Comparison of ENCODE assay signal across 16 cellular contexts in genomic region chr6:167116109-167116837, GRCh38. TPM values are rescaled to one million over a fixed set of nuclear protein-coding genes. Genes with fewer than 3 reads are reported as not detected.
DNase-seq lines count a peak whose midpoint lies in the region; ATAC-seq, FAIRE-seq and TF ChIP-seq lines count a peak whose summit lies in the region.
"Had no signal": no experiment of that assay in that cellular context is flagged by ENCODE, and none has a peak within 500 bp of the region (broad histone marks: within the 10 kb centered on the region; RNA-seq: fewer than 3 reads in every experiment).

No MANE protein-coding gene starts in this region.

- H3K4me1 ChIP-seq in kidney (ENCODE audit: control insufficient read depth in 1 of 2, insufficient read depth in 1 of 2, low read depth in 1 of 2, low read length in 2 of 2) (peaks cover 0 to 2% of the 10 kb centered on the region in 2 donors), stomach (peaks cover 0 to 12% (median 8%) of the 10 kb centered on the region in 4 donors), Caco-2 (no peaks in the 10 kb centered on the region; the same call in 1 of the 2 replicates)

- no peaks in the 10 kb centered on the region for H3K27me3 Mint-ChIP-seq in activated T-helper 17 cell treated with anti-CD3 and anti-CD28 coated beads, Interleukin-2, amount 50 U/mL, for 72 hours
- peaks cover 12% of the 10 kb centered on the region for H3K27me3 Mint-ChIP-seq in Caco-2 (ENCODE audit: insufficient read depth, unreplicated experiment)

- intact Hi-C loops in kidney (cut with DNase I) (no loop called here), stomach (cut with DNase I; ENCODE audit: low total_unique reads) (no loop called here), head of caudate nucleus (cut with DNase I) (no loop called here), Caco-2 (cut with micrococcal nuclease; ENCODE audit: unreplicated experiment) (no loop called here)

- H3K4me1 Mint-ChIP-seq in activated T-helper 17 cell treated with anti-CD3 and anti-CD28 coated beads, Interleukin-2, amount 50 U/mL, for 72 hours, result peaks cover 57% of the 10 kb centered on the region
- H3K4me1 Mint-ChIP-seq in Caco-2 (ENCODE audit: low read depth, unreplicated experiment), result no peaks in the 10 kb centered on the region

- H3K27ac Mint-ChIP-seq in activated T-helper 17 cell treated with anti-CD3 and anti-CD28 coated beads, Interleukin-2, amount 50 U/mL, for 72 hours, result peak overlapping the region; percentile 95
- no peak overlapping the region for H3K27ac Mint-ChIP-seq in Caco-2 (ENCODE audit: unreplicated experiment)

- peaks cover 98% of the 10 kb centered on the region for H3K36me3 Mint-ChIP-seq in activated T-helper 17 cell treated with anti-CD3 and anti-CD28 coated beads, Interleukin-2, amount 50 U/mL, for 72 hours (ENCODE audit: low read depth)
- H3K36me3 Mint-ChIP-seq in Caco-2 (ENCODE audit: insufficient read depth, unreplicated experiment), result no peaks in the 10 kb centered on the region

- H3K9ac ChIP-seq in kidney (ENCODE audit: low read length in 2 of 2), result no peak overlapping the region

- no peak overlapping the region for H3K27ac ChIP-seq in kidney (ENCODE audit: low read depth in 2 of 2, low read length in 2 of 2)
- H3K27ac ChIP-seq in stomach, result peak overlapping the region in 1 of 5 donors; percentile 60

- TF ChIP-seq EP300 in stomach (IDR thresholded peaks at IDR 0.05), result no peak

- H3K4me3 Mint-ChIP-seq in activated T-helper 17 cell treated with anti-CD3 and anti-CD28 coated beads, Interleukin-2, amount 50 U/mL, for 72 hours, result peak overlapping the region; percentile 92
- no peak overlapping the region for H3K4me3 Mint-ChIP-seq in Caco-2 (ENCODE audit: unreplicated experiment)

- ATAC-seq in activated T-helper 17 cell treated with anti-CD3 and anti-CD28 coated beads, Interleukin-2, amount 50 U/mL, for 72 hours (replicated peaks), result no peak
- ATAC-seq: right cardiac atrium had no signal

- H3K9me3 ChIP-seq in kidney (ENCODE audit: control insufficient read depth in 1 of 2, low read length in 2 of 2) (no peaks in the 10 kb centered on the region), stomach (no peaks in the 10 kb centered on the region), Caco-2 (no peaks in the 10 kb centered on the region)

- POLR2A ChIA-PET in Caco-2 (lab: Charles Lee), result no interaction called here

- WGBS in stomach, 5 donors, result 44 to 58% (median 54%) methylated on average over 25 of the region's 25 CpGs

- CTCF ChIA-PET in Caco-2 (lab: Charles Lee), result no interaction called here

- FAIRE-seq in kidney (lab: Jason Lieb, UNC), result no peak
- FAIRE-seq: A204.1 had no signal

- no peak overlapping the region for H3K4me3 ChIP-seq in kidney (ENCODE audit: low read length in 2 of 2)
- peak overlapping the region in 3 of 4 donors; percentile 1 to 11 (median 6) for H3K4me3 ChIP-seq in stomach
- no peak overlapping the region for H3K4me3 ChIP-seq in Caco-2 (ENCODE audit: low read depth, low read length)

- BruUV-seq in Caco-2 (replicated peaks; lab: Mats Ljungman, UMichigan), result no TSS peak

- no peak for TF ChIP-seq POLR2A in stomach (IDR thresholded peaks at IDR 0.05)

- H3K36me3 ChIP-seq in kidney (ENCODE audit: control insufficient read depth in 1 of 2, insufficient read depth in 2 of 2, low read length in 2 of 2) (no peaks in the 10 kb centered on the region), stomach (no peaks in the 10 kb centered on the region), Caco-2 (ENCODE audit: control insufficient read depth, insufficient read depth, low read length) (no peaks in the 10 kb centered on the region)

- no peaks in the 10 kb centered on the region for H3K9me3 Mint-ChIP-seq in activated T-helper 17 cell treated with anti-CD3 and anti-CD28 coated beads, Interleukin-2, amount 50 U/mL, for 72 hours
- no peaks in the 10 kb centered on the region for H3K9me3 Mint-ChIP-seq in Caco-2 (ENCODE audit: unreplicated experiment)

- TF ChIP-seq CTCF in kidney (IDR thresholded peaks at IDR 0.05; ENCODE audit: borderline replicate concordance, extremely low read depth, insufficient read depth) (no peak), stomach (IDR thresholded peaks at IDR 0.05) (no peak), Caco-2 (IDR thresholded peaks at IDR 0.05; ENCODE audit: insufficient read depth in 1 of 2, low read depth in 1 of 2, low read length in 1 of 2, severe bottlenecking in 1 of 2, unreplicated experiment in 1 of 2) (no peak)

- DNase-seq in NCI-H1105 treated with DMSO at 0.1 percent for 48 hours (lab: John Stamatoyannopoulos, UW) (peak; percentile 6), NCI-H1105 (lab: John Stamatoyannopoulos, UW) (no peak), kidney (peak; percentile 66), stomach (no peak), head of caudate nucleus (no peak), Caco-2 (no peak), SKM-1 treated with dmso at 0.1 percent for 144 hours (lab: John Stamatoyannopoulos, UW; ENCODE audit: unreplicated experiment) (no peak)
- DNase-seq: activated effector memory CD4-positive, alpha-beta T cell treated with anti-CD3 and anti-CD28 coated beads, Interleukin-2, amount 50 U/mL, for 16 hours; cerebellar nuclear complex; GDM1; NCI-H187 treated with DMSO at 0.1 percent for 48 hours; right cardiac atrium had no signal

- peaks cover 0 to 20% (median 0%) of the 10 kb centered on the region in 3 donors for H3K27me3 ChIP-seq in stomach
- H3K27me3 ChIP-seq in Caco-2 (replicated peaks; ENCODE audit: control insufficient read depth, insufficient read depth, low read length), result no peaks in the 10 kb centered on the region

RNA-seq across cellular contexts. Expression of gene CCR6, which starts 6.6 kb away (rescaled TPM):
- total RNA-seq in activated T-helper 17 cell treated with anti-CD3 and anti-CD28 coated beads, Interleukin-2, amount 50 U/mL, for 72 hours, result 10 to 100 TPM; 31.5 to 55.7 TPM
- total RNA-seq in kidney (0.54 TPM), stomach (under 1 TPM in 1 of 5 donors, not detected in 4; 0.92 TPM), Caco-2 (2022) (not detected in 2 replicates)
- polyA plus RNA-seq in kidney (ENCODE audit: insufficient read depth, low read depth, low replicate concordance) (0.43 TPM), stomach (under 1 TPM in 1 of 3 donors, not detected in 2; 0.13 TPM)
- total RNA-seq: glomerular endothelial cell, right cardiac atrium, RPMI7951 had no signal
- polyA plus RNA-seq: right cardiac atrium had no signal

RNA-seq across cellular contexts. Expression of gene GPR31, which starts 41.5 kb away (rescaled TPM):
- not detected for total RNA-seq in activated T-helper 17 cell treated with anti-CD3 and anti-CD28 coated beads, Interleukin-2, amount 50 U/mL, for 72 hours
- total RNA-seq in kidney, result 0.16 TPM
- not detected for polyA plus RNA-seq in kidney (ENCODE audit: insufficient read depth, low read depth, low replicate concordance)
- total RNA-seq in stomach, result under 1 TPM in 1 of 5 donors, not detected in 4; 0.18 TPM
- polyA plus RNA-seq in stomach, result not detected
- not detected in 2 replicates for total RNA-seq in Caco-2 (2022)
- total RNA-seq: glomerular endothelial cell, right cardiac atrium, RPMI7951 had no signal
- polyA plus RNA-seq: right cardiac atrium had no signal

Comparison
In these comparisons a context has a peak if more than half of its experiments do, and no peak if none do; other contexts are left out.
1. DNase-seq: peak in NCI-H1105 treated with DMSO at 0.1 percent for 48 hours (single experiment) and kidney (single experiment); none in NCI-H1105 (single experiment), stomach (single experiment), head of caudate nucleus (0 of 42), Caco-2 (0 of 2) and SKM-1 treated with dmso at 0.1 percent for 144 hours (single experiment).
2. H3K4me3 ChIP-seq: peak in stomach (3 of 4); none in kidney (0 of 2) and Caco-2 (single experiment).
3. RNA of gene CCR6, which starts 6.6 kb away (total RNA-seq): 31.5 to 55.7 TPM in activated T-helper 17 cell treated with anti-CD3 and anti-CD28 coated beads, Interleukin-2, amount 50 U/mL, for 72 hours; 0.54 TPM in kidney (single experiment), 0.92 TPM in stomach and not detected in Caco-2; every median in the first group is over 10 times any median in the second.